In genomic region chr1:231694465-231695077, GRCh38 we compare ENCODE assay signal across 16 cellular contexts.
DNase-seq lines count a peak whose midpoint lies in the region; ATAC-seq, FAIRE-seq and TF ChIP-seq lines count a peak whose summit lies in the region.
"Had no signal": no experiment of that assay in that cellular context is flagged by ENCODE, and none has a peak within 500 bp of the region (broad histone marks: within the 10 kb centered on the region; RNA-seq: fewer than 3 reads in every experiment).

No MANE protein-coding gene starts in this region.

- peaks cover 8% of the 10 kb centered on the region; the same call in 1 of the 2 replicates for H4K20me1 ChIP-seq in HepG2 (ENCODE audit: insufficient read depth, low read length)

- in situ Hi-C loops in HepG2 (cut with HindIII; ENCODE audit: extremely low pct_ligation_motif_present, low pct_unique_long_range_greater_than_20kb) = no loop called here

- H3K27me3 ChIP-seq in liver (ENCODE audit: control insufficient read depth in 4 of 4, insufficient read depth in 4 of 4, low read length in 3 of 4) (no peaks in the 10 kb centered on the region), HepG2 (ENCODE audit: control insufficient read depth in 1 of 2, insufficient read depth in 2 of 2, low read length in 2 of 2) (no peaks in the 10 kb centered on the region), endodermal cell (ENCODE audit: control insufficient read depth, insufficient read depth, low read length, poor library complexity, severe bottlenecking) (no peaks in the 10 kb centered on the region)
- H3K27me3 ChIP-seq: colonic mucosa, suprapubic skin had no signal

- POLR2A ChIA-PET in HepG2 (lab: Yijun Ruan, JAX) = no interaction called here

- H3K27me3 Mint-ChIP-seq in endodermal cell (ENCODE audit: insufficient read depth) = no peaks in the 10 kb centered on the region
- H3K27me3 Mint-ChIP-seq: activated naive CD4-positive, alpha-beta T cell treated with anti-CD3 and anti-CD28 coated beads, Interleukin-2, amount 50 U/mL, for 24 hours; CD4-positive, CD25-positive, alpha-beta regulatory T cell had no signal

- no peak for FAIRE-seq in HepG2 (lab: Jason Lieb, UNC)

- CTCF ChIA-PET in HepG2 (lab: Yijun Ruan, JAX; ENCODE audit: low intra/inter-chr PET ratio, low total read pairs) = no interaction called here

- H3K4me1 ChIP-seq in liver (ENCODE audit: control insufficient read depth in 4 of 4, insufficient read depth in 4 of 4, low read length in 3 of 4) (peaks cover 0 to 4% (median 0%) of the 10 kb centered on the region in 4 donors), HepG2 (ENCODE audit: insufficient read depth, low read length) (peaks cover 21% of the 10 kb centered on the region), endodermal cell (ENCODE audit: control insufficient read depth, insufficient read depth, low read length) (peaks cover 7% of the 10 kb centered on the region)
- H3K4me1 ChIP-seq: colonic mucosa had no signal

- H3K27ac ChIP-seq in liver (ENCODE audit: low read depth in 1 of 2, low read length in 2 of 2) = peak overlapping the region in 1 of 2 donors; percentile 25
- no peak overlapping the region for H3K27ac ChIP-seq in HepG2 (ENCODE audit: extremely low read length, insufficient read depth, low read length)
- no peak overlapping the region for H3K27ac ChIP-seq in endodermal cell (ENCODE audit: low read depth, low read length)
- H3K27ac ChIP-seq: colonic mucosa, suprapubic skin had no signal

- no peak overlapping the region for H3K4me3 Mint-ChIP-seq in endodermal cell
- H3K4me3 Mint-ChIP-seq: activated naive CD4-positive, alpha-beta T cell treated with anti-CD3 and anti-CD28 coated beads, Interleukin-2, amount 50 U/mL, for 24 hours; activated T-cell treated with anti-CD3 and anti-CD28 coated beads, Interleukin-2, amount 50 U/mL, for 4 hours; CD4-positive, CD25-positive, alpha-beta regulatory T cell; T-helper 1 cell treated with Interleukin-12 subunit alpha and Interleukin-12 subunit beta and Interleukin-4 antibody, amounts not matched to agents 30 μg/mL and 1 μg/mL, for 36 hours had no signal

- TF ChIP-seq CTCF in liver (IDR thresholded peaks at IDR 0.05; ENCODE audit: low read depth, low read length, missing input control) = no peak
- TF ChIP-seq CTCF in HepG2 (CRISPR knock-in tag; IDR thresholded peaks at IDR 0.05) = no peak
- TF ChIP-seq CTCF in endodermal cell (conservative IDR thresholded peaks at IDR 0.05) = no peak

- H3K4me1 Mint-ChIP-seq in endodermal cell = peaks cover 23% of the 10 kb centered on the region

- DNase-seq in HepG2 (ENCODE audit: low spot score) = no peak
- DNase-seq in cerebellum (ENCODE audit: low spot score) = peak; percentile 4
- peak; percentile 17 for DNase-seq in left kidney (ENCODE audit: low read depth, low spot score)
- DNase-seq in endodermal cell = no peak
- DNase-seq in stimulated activated CD4-positive, alpha-beta T cell treated with anti-CD3 and anti-CD28 coated beads, Interleukin-12 subunit alpha, Interleukin-12 subunit beta, amount 100 ng/mL, for 4 hours = no peak
- DNase-seq: activated CD4-positive, CD25-positive, alpha-beta regulatory T cell treated with anti-CD3 and anti-CD28 coated beads, Interleukin-2, amount 50 U/mL, for 72 hours; activated T-cell treated with anti-CD3 and anti-CD28 coated beads, Interleukin-2, amount 50 U/mL, for 4 hours; CD4-positive, CD25-positive, alpha-beta regulatory T cell; colonic mucosa; NCI-H2029 treated with DMSO at 0.1 percent for 48 hours had no signal

- H3K4me3 ChIP-seq in liver (ENCODE audit: low read depth in 1 of 3, low read length in 3 of 3) (no peak overlapping the region), HepG2 (replicated peaks in 1 of 3; ENCODE audit: insufficient read depth in 1 of 3, low read depth in 2 of 3, low read length in 3 of 3) (no peak overlapping the region), endodermal cell (ENCODE audit: low read length) (no peak overlapping the region)
- H3K4me3 ChIP-seq: colonic mucosa, suprapubic skin had no signal

- H3K9me3 Mint-ChIP-seq in endodermal cell = no peaks in the 10 kb centered on the region
- H3K9me3 Mint-ChIP-seq: activated naive CD4-positive, alpha-beta T cell treated with anti-CD3 and anti-CD28 coated beads, Interleukin-2, amount 50 U/mL, for 24 hours; activated T-cell treated with anti-CD3 and anti-CD28 coated beads, Interleukin-2, amount 50 U/mL, for 4 hours; T-helper 1 cell treated with Interleukin-12 subunit alpha and Interleukin-12 subunit beta and Interleukin-4 antibody, amounts not matched to agents 30 μg/mL and 1 μg/mL, for 36 hours had no signal

- intact Hi-C loops in HepG2 (cut with micrococcal nuclease; ENCODE audit: unreplicated experiment) = no loop called here

- H3K36me3 ChIP-seq in liver (ENCODE audit: control insufficient read depth in 4 of 4, insufficient read depth in 3 of 4, low read depth in 1 of 4, low read length in 3 of 4) (no peaks in the 10 kb centered on the region), HepG2 (replicated peaks in 1 of 2; ENCODE audit: control insufficient read depth in 1 of 2, insufficient read depth in 2 of 2, low read length in 2 of 2) (peaks cover 0 to 2% of the 10 kb centered on the region in 2 experiments; a peak in 2 of 5 replicates), endodermal cell (ENCODE audit: control insufficient read depth, insufficient read depth, low read length) (no peaks in the 10 kb centered on the region)
- H3K36me3 ChIP-seq: colonic mucosa, suprapubic skin had no signal

- H2AFZ ChIP-seq in HepG2 (ENCODE audit: low read length) = no peak overlapping the region

- H3K9ac ChIP-seq in liver (ENCODE audit: low read depth in 1 of 2, low read length in 2 of 2) (no peak overlapping the region), HepG2 (ENCODE audit: insufficient read depth, low read depth, low read length) (no peak overlapping the region), endodermal cell (ENCODE audit: extremely low read depth, low read length, poor library complexity, severe bottlenecking) (no peak overlapping the region)

- no peak for ATAC-seq in HepG2
- ATAC-seq in GM21619 (IDR thresholded peaks at IDR 0.05; ENCODE audit: unreplicated experiment) = no peak
- no peak for ATAC-seq in GM18498 (IDR thresholded peaks at IDR 0.05; ENCODE audit: unreplicated experiment)
- ATAC-seq: activated T-cell treated with anti-CD3 and anti-CD28 coated beads, Interleukin-2, amount 50 U/mL, for 4 hours had no signal

- no peak for TF ChIP-seq POLR2A in HepG2 (IDR thresholded peaks at IDR 0.05; ENCODE audit: insufficient read depth in 1 of 2, low read depth in 2 of 2, low read length in 2 of 2)

- H3K9me3 ChIP-seq in liver (ENCODE audit: control insufficient read depth in 4 of 4, low read length in 3 of 4) (no peaks in the 10 kb centered on the region), HepG2 (ENCODE audit: low read length) (no peaks in the 10 kb centered on the region), endodermal cell (ENCODE audit: control insufficient read depth, low read length) (no peaks in the 10 kb centered on the region)
- H3K9me3 ChIP-seq: colonic mucosa, suprapubic skin had no signal

- peaks cover 5% of the 10 kb centered on the region for H3K36me3 Mint-ChIP-seq in endodermal cell (ENCODE audit: low read depth)

- no peak for TF ChIP-seq EP300 in HepG2 (IDR thresholded peaks at IDR 0.05; ENCODE audit: low read depth in 2 of 2, low read length in 2 of 2)
- no peak for TF ChIP-seq EP300 in HepG2 (CRISPR knock-in tag; IDR thresholded peaks at IDR 0.05; ENCODE audit: borderline replicate concordance)

- no peaks in the 10 kb centered on the region for H3K79me2 ChIP-seq in HepG2 (ENCODE audit: insufficient read depth, low read length)

- no peak overlapping the region for H3K4me2 ChIP-seq in HepG2 (ENCODE audit: low read depth, low read length)

- 70% methylated on average over 18 of the region's 18 CpGs for WGBS in liver
- WGBS in HepG2 (ENCODE audit: low lambda C conversion rate) = 98% methylated on average over 5 of the region's 18 CpGs
- 85 to 86% methylated on average over 12 to 18 of the region's 18 CpGs for WGBS in endodermal cell (ENCODE audit: insufficient coverage in 1 of 2, insufficient read length in 1 of 2), 2 experiments

- no peak for TF ChIP-seq RAD21 in liver (IDR thresholded peaks at IDR 0.05)
- no peak for TF ChIP-seq RAD21 in HepG2 (CRISPR knock-in tag; IDR thresholded peaks at IDR 0.05)

- no TSS peak for BruUV-seq in HepG2 (replicated peaks; lab: Mats Ljungman, UMichigan)

- no peak overlapping the region for H3K27ac Mint-ChIP-seq in endodermal cell
- H3K27ac Mint-ChIP-seq: activated naive CD4-positive, alpha-beta T cell treated with anti-CD3 and anti-CD28 coated beads, Interleukin-2, amount 50 U/mL, for 24 hours; T-helper 1 cell treated with Interleukin-12 subunit alpha and Interleukin-12 subunit beta and Interleukin-4 antibody, amounts not matched to agents 30 μg/mL and 1 μg/mL, for 36 hours had no signal

TF ChIP-seq in liver, 16 proteins besides CTCF, POLR2A, EP300 and RAD21:
- TF ChIP-seq SP1 (IDR thresholded peaks at IDR 0.05) (peak; percentile 9), FOXA1 (IDR thresholded peaks at IDR 0.05) (no peak), NR2F2 (IDR thresholded peaks at IDR 0.05) (peak; percentile 88)

TF ChIP-seq in HepG2, 621 proteins besides CTCF, POLR2A, EP300 and RAD21 (continues in another document):
- TF ChIP-seq FOXA3 (CRISPR knock-in tag; IDR thresholded peaks at IDR 0.05) (no peak), ZNF281 (CRISPR knock-in tag; IDR thresholded peaks at IDR 0.05; ENCODE audit: borderline replicate concordance) (no peak), SMYD3 (CRISPR knock-in tag; IDR thresholded peaks at IDR 0.05) (no peak), NFE2L2 (IDR thresholded peaks at IDR 0.05; ENCODE audit: low read length) (no peak), ZNF775 (CRISPR knock-in tag; IDR thresholded peaks at IDR 0.05; ENCODE audit: borderline replicate concordance) (no peak)

Comparison
In these comparisons a context has a peak if more than half of its experiments do, and no peak if none do; other contexts are left out.
1. DNase-seq: peak in cerebellum (single experiment) and left kidney (single experiment); none in HepG2 (single experiment), endodermal cell (single experiment) and stimulated activated CD4-positive, alpha-beta T cell treated with anti-CD3 and anti-CD28 coated beads, Interleukin-12 subunit alpha, Interleukin-12 subunit beta, amount 100 ng/mL, for 4 hours (single experiment).